9 cellular contexts compared by ENCODE assay signal in genomic region chr7:105336009-105336408, GRCh38. TPM values are rescaled to one million over a fixed set of nuclear protein-coding genes. Genes with fewer than 3 reads are reported as not detected.
DNase-seq lines count a peak whose midpoint lies in the region; ATAC-seq and TF ChIP-seq lines count a peak whose summit lies in the region.
"Had no signal": no experiment of that assay in that cellular context is flagged by ENCODE, and none has a peak within 500 bp of the region (broad histone marks: within the 10 kb centered on the region; RNA-seq: fewer than 3 reads in every experiment).

No MANE protein-coding gene starts in this region.

- H3K36me3 ChIP-seq in heart left ventricle (no peaks in the 10 kb centered on the region), upper lobe of left lung (no peaks in the 10 kb centered on the region)

- H3K4me3 ChIP-seq in heart left ventricle (no peak overlapping the region), upper lobe of left lung (no peak overlapping the region)

- H3K4me1 ChIP-seq in heart left ventricle (peaks cover 0 to 14% (median 5%) of the 10 kb centered on the region in 12 donors), upper lobe of left lung (peaks cover 0 to 4% (median 0%) of the 10 kb centered on the region in 4 donors)

- TF ChIP-seq CTCF in heart left ventricle (IDR thresholded peaks at IDR 0.05) (peak; percentile 12 to 60 (median 47)), upper lobe of left lung (IDR thresholded peaks at IDR 0.05) (peak in 4 of 6 experiments; percentile 18 to 39 (median 22))

- no peak overlapping the region for H3K27ac ChIP-seq in heart left ventricle
- H3K27ac ChIP-seq in upper lobe of left lung, result no peak overlapping the region

- no peak for TF ChIP-seq EP300 in upper lobe of left lung (IDR thresholded peaks at IDR 0.05)

- 33 to 48% (median 43%) methylated on average over 1 of the region's 1 CpG for WGBS in heart left ventricle, 4 donors
- 15 to 19% methylated on average over 1 of the region's 1 CpG for WGBS in upper lobe of left lung, 2 donors

- intact Hi-C loops in heart left ventricle (cut with DNase I) (loop anchor here in 8 of 10 donors (5.0 to 10.0 kb wide), 7 partner anchors 181 to 414 kb away; no protein-coding TSS in a partner anchor), cardiac septum (cut with DNase I) (loop anchor here (5.0 kb wide), 1 partner anchor 184 kb away; no protein-coding TSS in a partner anchor)

- H3K9me3 ChIP-seq in heart left ventricle (no peaks in the 10 kb centered on the region), upper lobe of left lung (no peaks in the 10 kb centered on the region)

- TF ChIP-seq POLR2A in heart left ventricle (IDR thresholded peaks at IDR 0.05) (no peak), upper lobe of left lung (IDR thresholded peaks at IDR 0.05) (no peak)

- ATAC-seq in heart left ventricle, result no peak
- no peak for ATAC-seq in upper lobe of left lung (ENCODE audit: low FRiP score in 2 of 2)
- ATAC-seq in HG03442 (IDR thresholded peaks at IDR 0.05; ENCODE audit: unreplicated experiment), result no peak
- ATAC-seq in GM21723 (IDR thresholded peaks at IDR 0.05; ENCODE audit: unreplicated experiment), result no peak
- no peak for ATAC-seq in HG02642 (IDR thresholded peaks at IDR 0.05; ENCODE audit: poor library complexity, unreplicated experiment)

- DNase-seq in heart left ventricle, result no peak
- no peak for DNase-seq in cardiac septum (ENCODE audit: low spot score)
- DNase-seq in RPMI7951 (ENCODE audit: low read depth), result peak; percentile 14
- peak; percentile 7 for DNase-seq in glomerular endothelial cell (ENCODE audit: extremely low read depth, low read depth, low spot score)
- DNase-seq in upper lobe of left lung, result no peak
- DNase-seq: activated B cell treated with CpG ODN at 0.5 μM for 24 hours had no signal

- no peaks in the 10 kb centered on the region for H3K27me3 ChIP-seq in heart left ventricle
- H3K27me3 ChIP-seq in upper lobe of left lung, result no peaks in the 10 kb centered on the region

RNA-seq across cellular contexts. Expression of gene SRPK2, which starts 52.7 kb away (rescaled TPM):
- total RNA-seq in heart left ventricle (10 to 100 TPM; 26.7 to 42.4 (median 39.1) TPM), cardiac septum (37.8 TPM), glomerular endothelial cell (44.4 and 59.6 TPM in 2 replicates), upper lobe of left lung (10 to 100 TPM; 29.6 to 55.6 (median 45.6) TPM)
- 10 to 100 TPM in 1 of 2 donors, 1 to 10 TPM in 1; 8.6 to 24.6 TPM for polyA plus RNA-seq in heart left ventricle
- total RNA-seq in RPMI7951 (2014; rRNA removed; shearing (Covaris generic)), result 27.8 and 34.0 TPM in 2 replicates

Comparison
In these comparisons a context has a peak if more than half of its experiments do, and no peak if none do; other contexts are left out.
1. DNase-seq: peak in RPMI7951 (single experiment) and glomerular endothelial cell (single experiment); none in heart left ventricle (0 of 5), cardiac septum (single experiment) and upper lobe of left lung (0 of 2).